Comparison of ENCODE assay signal across 8 cellular contexts in genomic region chr17:45050680-45051059, GRCh38. TPM values are rescaled to one million over a fixed set of nuclear protein-coding genes. Genes with fewer than 3 reads are reported as not detected.
DNase-seq lines count a peak whose midpoint lies in the region; ATAC-seq, FAIRE-seq and TF ChIP-seq lines count a peak whose summit lies in the region.

No MANE protein-coding gene starts in this region.

- peak overlapping the region in 3 of 4 donors; percentile 13 to 67 (median 48) for H3K4me3 ChIP-seq in adrenal gland

- TF ChIP-seq CTCF in adrenal gland (IDR thresholded peaks at IDR 0.05), result no peak

- no peak for TF ChIP-seq POLR2A in adrenal gland (IDR thresholded peaks at IDR 0.05)

- 0 to 3% (median 3%) methylated on average over 6 to 12 of the region's 12 CpGs for WGBS in adrenal gland, 4 donors

- FAIRE-seq in RCC 7860 (lab: Jason Lieb, UNC), result no peak

- no peaks in the 10 kb centered on the region for H3K9me3 ChIP-seq in adrenal gland (replicated peaks in 1 of 3)

- H3K4me1 ChIP-seq in adrenal gland (replicated peaks in 1 of 2), result peaks cover 12 to 27% of the 10 kb centered on the region in 2 donors

- no peaks in the 10 kb centered on the region for H3K27me3 ChIP-seq in adrenal gland

- H3K36me3 ChIP-seq in adrenal gland (replicated peaks in 1 of 2), result no peaks in the 10 kb centered on the region

- H3K27ac ChIP-seq in adrenal gland, result peak overlapping the region; percentile 69 to 98 (median 87)

- peak; percentile 20 for ATAC-seq in GM18909 (IDR thresholded peaks at IDR 0.05; ENCODE audit: poor library complexity, unreplicated experiment)
- no peak for ATAC-seq in HG03039 (IDR thresholded peaks at IDR 0.05; ENCODE audit: unreplicated experiment)
- ATAC-seq in HG03457 (IDR thresholded peaks at IDR 0.05; ENCODE audit: unreplicated experiment), result no peak

- intact Hi-C loops in adrenal gland (cut with DNase I), result no loop called here

- DNase-seq in A172 (ENCODE audit: low spot score) (peak; percentile 19), RCC 7860 (ENCODE audit: low spot score) (peak; percentile 22), adrenal gland (no peak), islet precursor cell (peak; percentile 64)
- peak; percentile 35 for DNase-seq in stimulated activated CD4-positive, alpha-beta T cell treated with anti-CD3 and anti-CD28 coated beads, Interleukin-2, amount 100 ng/mL, for 4 hours (ENCODE audit: low read depth)

RNA-seq across cellular contexts. Expression of gene DCAKD, which starts 0.8 kb away (rescaled TPM):
- total RNA-seq in A172 (2014; rRNA removed; shearing (Covaris generic)), result 33.0 and 34.8 TPM in 2 replicates
- 100 to 1,000 TPM in 2 of 8 donors, 10 to 100 TPM in 6; 53.1 to 115 (median 74.6) TPM for total RNA-seq in adrenal gland
- polyA plus RNA-seq in adrenal gland, result 10 to 100 TPM; 34.9 to 40.6 (median 35.2) TPM

RNA-seq across cellular contexts. Expression of gene NMT1, which starts 10.4 kb away (rescaled TPM):
- 151 and 733 TPM in 2 replicates for total RNA-seq in A172 (2014; rRNA removed; shearing (Covaris generic))
- 100 to 1,000 TPM in 6 of 8 donors, 10 to 100 TPM in 2; 85.9 to 174 (median 136) TPM for total RNA-seq in adrenal gland
- 100 to 1,000 TPM; 119 to 170 (median 163) TPM for polyA plus RNA-seq in adrenal gland

Comparison
In these comparisons a context has a peak if more than half of its experiments do, and no peak if none do; other contexts are left out.
1. DNase-seq: peak in A172 (single experiment), RCC 7860 (single experiment), islet precursor cell (single experiment) and stimulated activated CD4-positive, alpha-beta T cell treated with anti-CD3 and anti-CD28 coated beads, Interleukin-2, amount 100 ng/mL, for 4 hours (single experiment); none in adrenal gland (0 of 7).